In the genomic region with DNA sequence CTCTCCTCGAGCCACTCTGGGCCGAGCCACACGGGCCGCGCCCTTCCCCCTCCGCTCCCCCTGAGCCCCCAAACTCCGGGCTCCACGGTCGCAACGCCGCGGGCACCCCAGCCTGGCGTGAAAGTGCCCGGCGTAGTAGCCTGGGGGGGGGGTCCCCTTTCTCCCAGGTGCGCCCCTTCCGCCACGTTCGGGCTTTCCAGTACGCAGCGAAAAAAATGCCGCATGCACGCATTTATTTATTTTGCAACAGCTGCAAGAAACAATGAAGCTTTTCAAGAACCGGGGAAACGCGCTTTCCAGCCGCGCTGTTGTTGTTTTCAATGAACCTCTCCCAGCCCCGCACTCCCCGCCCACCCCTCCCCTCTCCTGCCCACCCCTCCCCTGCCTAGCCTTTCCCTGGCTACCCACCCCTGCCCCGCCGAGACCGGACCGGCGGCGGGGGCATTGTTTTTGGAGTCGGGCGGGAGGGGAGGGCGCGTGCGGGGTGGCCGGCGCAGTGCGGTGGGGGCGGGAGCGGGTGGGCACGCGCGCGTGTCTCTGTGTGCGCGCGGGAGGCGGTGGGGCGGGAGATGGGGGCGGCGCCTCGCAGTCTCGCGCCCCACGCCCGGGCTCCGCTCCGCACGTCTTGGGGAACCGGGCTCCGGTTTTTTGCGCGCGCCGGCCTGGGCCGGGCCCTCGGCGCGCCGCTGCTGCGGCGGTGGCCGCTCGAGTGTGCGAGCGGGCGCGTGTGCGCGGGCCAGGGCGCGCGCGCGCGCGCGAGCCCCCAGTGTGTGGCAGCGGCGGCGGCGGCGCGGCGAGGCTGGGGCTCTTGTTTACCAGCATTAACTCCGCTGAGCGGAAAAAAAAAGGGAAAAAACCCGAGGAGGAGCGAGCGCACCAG, we compare ENCODE assay signal across 1 cellular context.
TF ChIP-seq lines count a peak whose summit lies in the region.

IGF1R (plus strand) TSS at position 766 of the 880 bp plus-strand sequence. CDS start 1,043 bp downstream, outside the sequence.

TF ChIP-seq in H1, 55 proteins besides CTCF, POLR2A, EP300 and RAD21:
- TF ChIP-seq TAF1 (IDR thresholded peaks at IDR 0.05; ENCODE audit: low read depth, low read length) (peak; percentile 43), TAF7 (optimal IDR thresholded peaks at IDR 0.05; ENCODE audit: borderline replicate concordance, low read depth, low read length) (peak; percentile 46), SP1 (IDR thresholded peaks at IDR 0.05; ENCODE audit: low read depth, low read length) (peak; percentile 70), BACH1 (IDR thresholded peaks at IDR 0.05; ENCODE audit: low read length) (peak; percentile 80), JUN (IDR thresholded peaks at IDR 0.05; ENCODE audit: low read depth, low read length) (no peak), SIX5 (IDR thresholded peaks at IDR 0.05; ENCODE audit: low read depth, low read length) (no peak), PHF8 (conservative IDR thresholded peaks at IDR 0.05; ENCODE audit: low read depth, low read length) (peak; percentile 5; the same call in 1 of the 2 replicates)
TF ChIP-seq in H1: peak in this region for 5.
